Comparison of ENCODE assay signal across 8 cellular contexts in genomic region chr18:50280707-50281294, GRCh38. TPM values are rescaled to one million over a fixed set of nuclear protein-coding genes. Genes with fewer than 3 reads are reported as not detected.
DNase-seq lines count a peak whose midpoint lies in the region; ATAC-seq, FAIRE-seq and TF ChIP-seq lines count a peak whose summit lies in the region.

No MANE protein-coding gene starts in this region.

- peak; percentile 37 for FAIRE-seq in endothelial cell of umbilical vein (lab: Jason Lieb, UNC)

- H3K9ac ChIP-seq in PC-3 (ENCODE audit: low read length) (peak overlapping the region; percentile 90), endothelial cell of umbilical vein (replicated peaks; ENCODE audit: extremely low read depth, insufficient read depth, low read length) (peak overlapping the region; percentile 85)

- peak overlapping the region; percentile 80 for H3K4me3 ChIP-seq in CD8-positive, alpha-beta T cell (ENCODE audit: low read depth, low read length)
- peak overlapping the region; percentile 88 for H3K4me3 ChIP-seq in PC-3 (ENCODE audit: low read length)
- peak overlapping the region; percentile 79 to 89 (median 84) for H3K4me3 ChIP-seq in endothelial cell of umbilical vein (replicated peaks in 1 of 3; ENCODE audit: insufficient read depth in 1 of 3, low read depth in 1 of 3, low read length in 3 of 3)
- peak overlapping the region; percentile 100 for H3K4me3 ChIP-seq in osteoblast (ENCODE audit: insufficient read depth, low read length)

- no peaks in the 10 kb centered on the region for H3K27me3 Mint-ChIP-seq in CD8-positive, alpha-beta T cell (ENCODE audit: low read depth)

- peaks cover 27% of the 10 kb centered on the region for H3K36me3 ChIP-seq in CD8-positive, alpha-beta T cell (ENCODE audit: insufficient read depth, low read length)
- H3K36me3 ChIP-seq in PC-3 (ENCODE audit: low read depth, low read length) (no peaks in the 10 kb centered on the region; the same call in 1 of the 2 replicates), endothelial cell of umbilical vein (ENCODE audit: control insufficient read depth in 2 of 2, extremely low read depth in 1 of 2, insufficient read depth in 2 of 2, low read length in 2 of 2) (peaks cover 11 to 38% of the 10 kb centered on the region in 2 experiments), osteoblast (ENCODE audit: insufficient read depth, low read length) (peaks cover 44% of the 10 kb centered on the region)

- DNase-seq in CD8-positive, alpha-beta T cell: no peak
- DNase-seq in PC-3: no peak
- DNase-seq in endothelial cell of umbilical vein (ENCODE audit: low read depth, low spot score): no peak
- DNase-seq in osteoblast (ENCODE audit: insufficient read length, low spot score, missing footprints): no peak
- DNase-seq in globus pallidus (ENCODE audit: low spot score): no peak
- no peak for DNase-seq in activated CD4-positive, CD25-positive, alpha-beta regulatory T cell treated with anti-CD3 and anti-CD28 coated beads, Interleukin-2, amount 50 U/mL, for 72 hours

- no peaks in the 10 kb centered on the region for H3F3A ChIP-seq in PC-3 (ENCODE audit: low read length, unreplicated experiment)

- TF ChIP-seq POLR2A in endothelial cell of umbilical vein (IDR thresholded peaks at IDR 0.05; ENCODE audit: low read depth, low read length): no peak

- BruUV-seq in PC-3 (replicated peaks; lab: Mats Ljungman, UMichigan) (no TSS peak), endothelial cell of umbilical vein (replicated peaks; lab: Mats Ljungman, UMichigan) (no TSS peak)

- peak overlapping the region; percentile 85 for H3K4me2 ChIP-seq in PC-3 (ENCODE audit: low read length)
- peak overlapping the region; percentile 55 for H3K4me2 ChIP-seq in endothelial cell of umbilical vein (ENCODE audit: insufficient read depth, low read length)
- peak overlapping the region; percentile 93 for H3K4me2 ChIP-seq in osteoblast (ENCODE audit: insufficient read depth, low read length)

- no peak for ATAC-seq in CD8-positive, alpha-beta T cell
- ATAC-seq in PC-3 (no peak), HG03280 (IDR thresholded peaks at IDR 0.05; ENCODE audit: unreplicated experiment) (no peak), GM21526 (IDR thresholded peaks at IDR 0.05; ENCODE audit: low FRiP score, unreplicated experiment) (no peak)

- peaks cover 32% of the 10 kb centered on the region for H3K4me1 ChIP-seq in CD8-positive, alpha-beta T cell (ENCODE audit: insufficient read depth, low read length)
- H3K4me1 ChIP-seq in PC-3 (ENCODE audit: insufficient read depth, low read length): peaks cover 17% of the 10 kb centered on the region; the same call in 1 of the 2 replicates
- peaks cover 23% of the 10 kb centered on the region for H3K4me1 ChIP-seq in endothelial cell of umbilical vein (ENCODE audit: control insufficient read depth, extremely low read depth, insufficient read depth, low read length)
- peaks cover 34% of the 10 kb centered on the region for H3K4me1 ChIP-seq in osteoblast (ENCODE audit: insufficient read depth, low read length)

- TF ChIP-seq CTCF in CD8-positive, alpha-beta T cell (IDR thresholded peaks at IDR 0.05): no peak
- TF ChIP-seq CTCF in PC-3 (conservative IDR thresholded peaks at IDR 0.05; ENCODE audit: low read depth, low read length) (no peak), endothelial cell of umbilical vein (IDR thresholded peaks at IDR 0.05; ENCODE audit: extremely low read depth in 1 of 2, insufficient read depth in 1 of 2, low read depth in 1 of 2, low read length in 2 of 2) (no peak), osteoblast (IDR thresholded peaks at IDR 0.05; ENCODE audit: extremely low read depth, low read depth, low read length) (no peak)

- no peaks in the 10 kb centered on the region for H3K9me3 ChIP-seq in CD8-positive, alpha-beta T cell (ENCODE audit: low read length)
- H3K9me3 ChIP-seq in PC-3 (ENCODE audit: low read length): no peaks in the 10 kb centered on the region
- no peaks in the 10 kb centered on the region for H3K9me3 ChIP-seq in endothelial cell of umbilical vein (replicated peaks; ENCODE audit: control insufficient read depth, insufficient read depth, low read length)
- H3K9me3 ChIP-seq in osteoblast (ENCODE audit: low read depth, low read length): no peaks in the 10 kb centered on the region

- POLR2A ChIA-PET in CD8-positive, alpha-beta T cell (lab: Charles Lee): interaction anchor here (1.0 to 2.2 kb wide), 6 partner anchors 10 to 794 kb away, joined by 4 to 18 read pairs (median 8); partner anchors contain the start of genes C18orf32 and CFAP53
- POLR2A ChIA-PET in PC-3 (lab: Charles Lee; ENCODE audit: unreplicated experiment): no interaction called here
- POLR2A ChIA-PET in endothelial cell of umbilical vein (lab: Charles Lee): interaction anchor here (1.1 kb wide), 1 partner anchor 12 kb away, joined by 5 read pairs; no protein-coding TSS in a partner anchor

- intact Hi-C loops in CD8-positive, alpha-beta T cell (cut with DNase I, micrococcal nuclease): loop anchor here (1.0 to 10.0 kb wide), 10 partner anchors 12 to 1336 kb away; partner anchors contain the start of genes SKA1 (in 2 of the 2), ACAA2 (in 1 of the 2), C18orf32 (in 1 of the 2) and CFAP53 (in 1 of the 2)
- intact Hi-C loops in PC-3 (cut with micrococcal nuclease) (no loop called here), endothelial cell of umbilical vein (cut with micrococcal nuclease) (loop anchor here (1.0 to 5.0 kb wide), 4 partner anchors 12 to 916 kb away; partner anchors contain the start of genes MEX3C, RPL17 and SKA1)

- no peaks in the 10 kb centered on the region for H3K9me3 Mint-ChIP-seq in CD8-positive, alpha-beta T cell

- H3K36me3 Mint-ChIP-seq in CD8-positive, alpha-beta T cell: peaks cover 72% of the 10 kb centered on the region

- peak overlapping the region; percentile 50; the same call in 1 of the 2 replicates for H2AFZ ChIP-seq in PC-3 (ENCODE audit: low read length)
- H2AFZ ChIP-seq in endothelial cell of umbilical vein (ENCODE audit: low read depth, low read length): peak overlapping the region; percentile 84
- H2AFZ ChIP-seq in osteoblast (ENCODE audit: low read length): peak overlapping the region; percentile 98

- H3K4me1 Mint-ChIP-seq in CD8-positive, alpha-beta T cell (ENCODE audit: low read depth): peaks cover 45% of the 10 kb centered on the region

- peak overlapping the region; percentile 96 for H3K27ac Mint-ChIP-seq in CD8-positive, alpha-beta T cell

- H3K9me1 ChIP-seq in endothelial cell of umbilical vein (replicated peaks; ENCODE audit: control insufficient read depth, extremely low read depth, insufficient read depth, low read length): no peaks in the 10 kb centered on the region

- H3K9me2 ChIP-seq in PC-3 (replicated peaks; ENCODE audit: low read length): no peaks in the 10 kb centered on the region

- H3K4me3 Mint-ChIP-seq in CD8-positive, alpha-beta T cell: peak overlapping the region; percentile 98

- H3K27me3 ChIP-seq in CD8-positive, alpha-beta T cell (ENCODE audit: insufficient read depth, low read length): no peaks in the 10 kb centered on the region
- H3K27me3 ChIP-seq in PC-3 (ENCODE audit: low read length): no peaks in the 10 kb centered on the region
- no peaks in the 10 kb centered on the region for H3K27me3 ChIP-seq in endothelial cell of umbilical vein (ENCODE audit: control insufficient read depth in 2 of 2, insufficient read depth in 2 of 2, low read length in 2 of 2)
- no peaks in the 10 kb centered on the region for H3K27me3 ChIP-seq in osteoblast (ENCODE audit: insufficient read depth, low read length)

- dilution Hi-C loops in endothelial cell of umbilical vein (cut with MboI; ENCODE audit: extremely low pct_ligation_motif_present, low sequenced_read_pairs): no loop called here

- CTCF ChIA-PET in CD8-positive, alpha-beta T cell (lab: Charles Lee): interaction anchor here (1.3 to 2.0 kb wide), 4 partner anchors 9 to 76 kb away, joined by 3 to 11 read pairs (median 7); partner anchors contain the start of gene CFAP53
- CTCF ChIA-PET in PC-3 (lab: Charles Lee) (no interaction called here), endothelial cell of umbilical vein (lab: Charles Lee) (interaction anchor here (0.9 to 2.7 kb wide), 5 partner anchors 11 to 770 kb away, joined by 3 to 44 read pairs (median 7); partner anchors contain the start of gene CFAP53)

- no peaks in the 10 kb centered on the region for H4K20me1 ChIP-seq in PC-3 (ENCODE audit: low read length)
- no peaks in the 10 kb centered on the region for H4K20me1 ChIP-seq in endothelial cell of umbilical vein (replicated peaks; ENCODE audit: control insufficient read depth, extremely low read depth, insufficient read depth, low read length)
- H4K20me1 ChIP-seq in osteoblast (ENCODE audit: insufficient read depth, low read length): peaks cover 22% of the 10 kb centered on the region

- H3K27ac ChIP-seq in CD8-positive, alpha-beta T cell (ENCODE audit: low read depth, low read length): peak overlapping the region; percentile 81
- H3K27ac ChIP-seq in PC-3 (ENCODE audit: low read length) (peak overlapping the region; percentile 62; the same call in 1 of the 2 replicates), endothelial cell of umbilical vein (ENCODE audit: insufficient read depth, low read depth, low read length) (peak overlapping the region; percentile 60), osteoblast (ENCODE audit: low read depth, low read length) (peak overlapping the region; percentile 91)

- H3K79me2 ChIP-seq in PC-3 (ENCODE audit: low read length) (peaks cover 30% of the 10 kb centered on the region), endothelial cell of umbilical vein (ENCODE audit: control insufficient read depth, insufficient read depth, low read length) (peaks cover 27% of the 10 kb centered on the region), osteoblast (ENCODE audit: insufficient read depth, low read length) (peaks cover 47% of the 10 kb centered on the region)

RNA-seq across cellular contexts. Expression of gene MBD1, which starts 0.5 kb away (rescaled TPM):
- total RNA-seq in CD8-positive, alpha-beta T cell: 10 to 100 TPM; 88.5 to 96.0 TPM
- 30.2 and 42.6 TPM in 2 replicates for total RNA-seq in PC-3 (2014; rRNA removed)
- total RNA-seq in endothelial cell of umbilical vein: 77.5 and 78.6 TPM in 2 replicates
- polyA plus RNA-seq in endothelial cell of umbilical vein: 57.2 and 61.1 TPM in 2 replicates
- polyA plus RNA-seq in endothelial cell of umbilical vein (2011; cell fraction: cytosol; rRNA removed): 48.9 and 56.1 TPM in 2 replicates
- polyA plus RNA-seq in endothelial cell of umbilical vein (2011; cell fraction: nucleus; rRNA removed): 239 and 274 TPM in 2 replicates
- 35.7 and 41.3 TPM in 2 replicates for polyA plus RNA-seq in endothelial cell of umbilical vein (2012)
- polyA minus RNA-seq in endothelial cell of umbilical vein: 51.8 and 55.2 TPM in 2 replicates
- 30.0 TPM for polyA minus RNA-seq in endothelial cell of umbilical vein (2011; cell fraction: cytosol; rRNA and poly(A)+ RNA removed)
- polyA minus RNA-seq in endothelial cell of umbilical vein (2011; cell fraction: nucleus; rRNA and poly(A)+ RNA removed): 53.7 and 69.7 TPM in 2 replicates
- 64.8 and 71.3 TPM in 2 replicates for total RNA-seq in osteoblast

RNA-seq across cellular contexts. Expression of gene CXXC1, which starts 6.7 kb away (rescaled TPM):
- 100 to 1,000 TPM; 107 to 119 TPM for total RNA-seq in CD8-positive, alpha-beta T cell
- 25.4 and 38.2 TPM in 2 replicates for total RNA-seq in PC-3 (2014; rRNA removed)
- total RNA-seq in endothelial cell of umbilical vein: 64.4 and 66.9 TPM in 2 replicates
- 128 and 153 TPM in 2 replicates for polyA plus RNA-seq in endothelial cell of umbilical vein
- polyA plus RNA-seq in endothelial cell of umbilical vein (2011; cell fraction: cytosol; rRNA removed): 53.5 and 68.2 TPM in 2 replicates
- 285 and 301 TPM in 2 replicates for polyA plus RNA-seq in endothelial cell of umbilical vein (2011; cell fraction: nucleus; rRNA removed)
- polyA plus RNA-seq in endothelial cell of umbilical vein (2012): 36.6 and 36.7 TPM in 2 replicates
- polyA minus RNA-seq in endothelial cell of umbilical vein: 37.7 and 39.4 TPM in 2 replicates
- 25.9 TPM for polyA minus RNA-seq in endothelial cell of umbilical vein (2011; cell fraction: cytosol; rRNA and poly(A)+ RNA removed)
- 26.5 and 44.5 TPM in 2 replicates for polyA minus RNA-seq in endothelial cell of umbilical vein (2011; cell fraction: nucleus; rRNA and poly(A)+ RNA removed)
- 30.4 and 33.3 TPM in 2 replicates for total RNA-seq in osteoblast

RNA-seq across cellular contexts. Expression of gene CFAP53, which starts 14.5 kb away (rescaled TPM):
- under 1 TPM; 0.22 to 0.36 TPM for total RNA-seq in CD8-positive, alpha-beta T cell
- not detected in 2 replicates for total RNA-seq in PC-3 (2014; rRNA removed)
- 0.16 and 0.18 TPM in 2 replicates for total RNA-seq in endothelial cell of umbilical vein
- polyA plus RNA-seq in endothelial cell of umbilical vein: 0.10 and 0.12 TPM in 2 replicates
- polyA plus RNA-seq in endothelial cell of umbilical vein (2011; cell fraction: cytosol; rRNA removed): 0.06 and 0.10 TPM in 2 replicates
- 0.14 and 0.17 TPM in 2 replicates for polyA plus RNA-seq in endothelial cell of umbilical vein (2011; cell fraction: nucleus; rRNA removed)
- 0.18 TPM in 1 of 2 replicates, not detected in the other for polyA plus RNA-seq in endothelial cell of umbilical vein (2012)
- polyA minus RNA-seq in endothelial cell of umbilical vein: not detected in 2 replicates
- polyA minus RNA-seq in endothelial cell of umbilical vein (2011; cell fraction: cytosol; rRNA and poly(A)+ RNA removed): 0.72 TPM
- not detected in 2 replicates for polyA minus RNA-seq in endothelial cell of umbilical vein (2011; cell fraction: nucleus; rRNA and poly(A)+ RNA removed)
- total RNA-seq in osteoblast: 0.36 and 0.59 TPM in 2 replicates
